In genomic region chr9:99105152-99106043, GRCh38 we compare ENCODE assay signal across 1 cellular context.
A peak's percentile ranks its signal among the peaks of the same experiment; 100 is the strongest.
TF ChIP-seq lines count a peak whose summit lies in the region.

No MANE protein-coding gene starts in this region.

TF ChIP-seq in GM12878, 131 proteins besides CTCF, POLR2A, EP300 and RAD21 (continued from another document):
- peak; percentile 52 for TF ChIP-seq NKRF (conservative IDR thresholded peaks at IDR 0.05)
- peak; percentile 49 for TF ChIP-seq BACH1 (IDR thresholded peaks at IDR 0.05; ENCODE audit: borderline replicate concordance)
- peak in 1 of 2 experiments; percentile 34; a peak in 2 of 4 replicates for TF ChIP-seq IKZF2 (IDR thresholded peaks at IDR 0.05)
- peak in 1 of 2 experiments; percentile 86; a peak in 2 of 3 replicates for TF ChIP-seq EGR1 (IDR thresholded peaks at IDR 0.05; ENCODE audit: borderline replicate concordance in 1 of 2, low read depth in 2 of 2, low read length in 2 of 2)
- 0 out of 2 replicates have a peak, but pooled peaks have one; percentile 43 for TF ChIP-seq RCOR1 (conservative IDR thresholded peaks at IDR 0.05; ENCODE audit: low read depth, low read length)
- no peak for TF ChIP-seq RELB (IDR thresholded peaks at IDR 0.05; ENCODE audit: low read depth)
- TF ChIP-seq RB1 (IDR thresholded peaks at IDR 0.05; ENCODE audit: borderline replicate concordance), result 0 out of 2 replicates have a peak, but pooled peaks have one; percentile 59
- peak; percentile 65 for TF ChIP-seq IKZF1 (conservative IDR thresholded peaks at IDR 0.05)
- TF ChIP-seq DPF2 (IDR thresholded peaks at IDR 0.05), result peak; percentile 76
- TF ChIP-seq ZNF274 (IDR thresholded peaks at IDR 0.05; ENCODE audit: insufficient read depth, insufficient read length), result no peak
- 0 out of 2 replicates have a peak, but pooled peaks have one; percentile 22 for TF ChIP-seq CHD2 (IDR thresholded peaks at IDR 0.05; ENCODE audit: borderline replicate concordance, low read depth, low read length)
- TF ChIP-seq NFXL1 (IDR thresholded peaks at IDR 0.05; ENCODE audit: borderline replicate concordance), result no peak
- TF ChIP-seq NR2F1 (conservative IDR thresholded peaks at IDR 0.05), result peak; percentile 90
- TF ChIP-seq LARP7 (IDR thresholded peaks at IDR 0.05), result peak; percentile 72
- no peak for TF ChIP-seq STAT3 (IDR thresholded peaks at IDR 0.05; ENCODE audit: low read depth, low read length)
- no peak for TF ChIP-seq PRDM15 (CRISPR knock-in tag; IDR thresholded peaks at IDR 0.05)
- peak; percentile 18 for TF ChIP-seq RELA (IDR thresholded peaks at IDR 0.05; ENCODE audit: borderline replicate concordance, partially characterized antibody)
- no peak for TF ChIP-seq ATF2 (IDR thresholded peaks at IDR 0.05; ENCODE audit: low read length)
- 0 out of 2 replicates have a peak, but pooled peaks have one; percentile 30 for TF ChIP-seq TCF3 (IDR thresholded peaks at IDR 0.05; ENCODE audit: borderline replicate concordance, insufficient read depth, low read depth, low read length)
- peak; percentile 42; the same call in 1 of the 2 replicates for TF ChIP-seq SIN3A (IDR thresholded peaks at IDR 0.05; ENCODE audit: low read depth, low read length)
- no peak for TF ChIP-seq CBX5 (IDR thresholded peaks at IDR 0.05; ENCODE audit: low read depth)
- TF ChIP-seq PBX3 (IDR thresholded peaks at IDR 0.05; ENCODE audit: insufficient replicate concordance, low read depth, low read length), result peak; percentile 15
- no peak for TF ChIP-seq EZH2 (IDR thresholded peaks at IDR 0.05; ENCODE audit: borderline replicate concordance, control insufficient read depth, low read depth, low read length)
- peak; percentile 31 to 78; a peak in 2 of 4 replicates for TF ChIP-seq BHLHE40 (IDR thresholded peaks at IDR 0.05; ENCODE audit: borderline replicate concordance in 1 of 2, low read depth in 2 of 2, low read length in 1 of 2)
